11 cellular contexts compared by ENCODE assay signal in the genomic region with DNA sequence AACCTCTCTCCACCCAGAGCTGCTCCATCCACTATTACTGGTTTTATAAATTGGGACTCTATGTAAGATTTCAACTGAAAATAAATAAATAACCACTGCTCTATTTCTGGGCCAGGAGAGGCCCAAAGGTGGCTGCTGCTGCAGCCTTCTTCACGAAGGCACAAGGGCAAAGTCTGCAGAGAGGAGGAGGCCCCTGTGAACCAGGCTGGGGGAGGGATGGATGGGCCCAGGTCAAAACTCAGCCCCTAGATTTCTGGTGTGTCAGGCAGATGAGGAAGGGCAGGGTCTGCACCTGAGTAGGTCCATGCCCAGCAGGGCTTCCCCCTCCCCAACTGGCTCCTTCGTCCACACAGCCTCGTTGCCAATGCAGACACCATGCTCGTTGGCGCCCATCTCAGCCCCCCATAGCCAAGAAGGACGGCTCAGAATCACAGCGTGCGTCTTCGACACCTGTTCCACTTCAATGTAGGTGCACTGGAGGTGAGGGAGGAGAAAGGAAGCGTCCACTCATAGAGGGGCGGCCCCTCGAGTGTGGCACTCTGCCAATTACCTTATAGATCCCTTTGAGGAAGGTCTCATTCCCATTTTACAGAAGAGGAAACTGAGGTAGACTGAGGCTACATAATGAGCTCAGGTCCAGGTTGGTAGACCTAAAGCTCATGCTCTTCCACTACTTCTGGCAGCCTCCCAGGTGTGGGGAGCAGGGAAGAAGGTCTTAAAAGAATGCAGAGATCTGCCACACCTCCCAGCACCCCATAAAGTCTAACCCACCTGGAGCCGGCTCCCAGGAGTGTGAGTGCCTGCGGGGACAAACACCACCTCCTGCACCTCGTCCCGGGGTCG. TPM values are rescaled to one million over a fixed set of nuclear protein-coding genes. Genes with fewer than 3 reads are reported as not detected.
DNase-seq lines count a peak whose midpoint lies in the region; ATAC-seq and TF ChIP-seq lines count a peak whose summit lies in the region.
"Had no signal": no experiment of that assay in that cellular context is flagged by ENCODE, and none has a peak within 500 bp of the region (broad histone marks: within the 10 kb centered on the region; RNA-seq: fewer than 3 reads in every experiment).

No MANE protein-coding gene starts in this region.

- peaks cover 31% of the 10 kb centered on the region for H3K36me3 Mint-ChIP-seq in activated T-cell treated with anti-CD3 and anti-CD28 coated beads, Interleukin-2, amount 50 U/mL, for 24 hours (ENCODE audit: low read depth)
- no peaks in the 10 kb centered on the region for H3K36me3 Mint-ChIP-seq in activated naive CD8-positive, alpha-beta T cell treated with anti-CD3 and anti-CD28 coated beads, Interleukin-2, amount 50 U/mL, for 24 hours (ENCODE audit: low read depth)

- H3K4me1 Mint-ChIP-seq in activated T-cell treated with anti-CD3 and anti-CD28 coated beads, Interleukin-2, amount 50 U/mL, for 24 hours (ENCODE audit: low read depth): peaks cover 39% of the 10 kb centered on the region
- peaks cover 33% of the 10 kb centered on the region for H3K4me1 Mint-ChIP-seq in activated naive CD8-positive, alpha-beta T cell treated with anti-CD3 and anti-CD28 coated beads, Interleukin-2, amount 50 U/mL, for 24 hours

- H3K4me1 ChIP-seq in right lobe of liver (peaks cover 0 to 31% (median 11%) of the 10 kb centered on the region in 4 donors), tibial nerve (peaks cover 0 to 38% (median 7%) of the 10 kb centered on the region in 4 donors)

- no peak for TF ChIP-seq EP300 in tibial nerve (IDR thresholded peaks at IDR 0.05)

- H3K9me3 ChIP-seq in right lobe of liver (no peaks in the 10 kb centered on the region), tibial nerve (no peaks in the 10 kb centered on the region)

- peak overlapping the region; percentile 89 for H3K4me3 Mint-ChIP-seq in activated T-cell treated with anti-CD3 and anti-CD28 coated beads, Interleukin-2, amount 50 U/mL, for 24 hours
- H3K4me3 Mint-ChIP-seq in activated naive CD8-positive, alpha-beta T cell treated with anti-CD3 and anti-CD28 coated beads, Interleukin-2, amount 50 U/mL, for 24 hours: peak overlapping the region; percentile 93

- H3K4me3 ChIP-seq in right lobe of liver: peak overlapping the region; percentile 86 to 94 (median 92)
- peak overlapping the region; percentile 56 to 73 (median 70) for H3K4me3 ChIP-seq in tibial nerve

- no peak for TF ChIP-seq POLR2A in right lobe of liver (IDR thresholded peaks at IDR 0.05)
- no peak for TF ChIP-seq POLR2A in tibial nerve (IDR thresholded peaks at IDR 0.05)

- WGBS in right lobe of liver (ENCODE audit: insufficient coverage, low coverage, low lambda C conversion rate, missing lambda C conversion rate): 37% methylated on average over 7 of the region's 17 CpGs
- WGBS in tibial nerve, 2 donors: 39 to 69% methylated on average over 12 to 13 of the region's 17 CpGs

- H3K27me3 Mint-ChIP-seq in activated T-cell treated with anti-CD3 and anti-CD28 coated beads, Interleukin-2, amount 50 U/mL, for 24 hours: peaks cover 16% of the 10 kb centered on the region
- H3K27me3 Mint-ChIP-seq in activated naive CD8-positive, alpha-beta T cell treated with anti-CD3 and anti-CD28 coated beads, Interleukin-2, amount 50 U/mL, for 24 hours: peaks cover 10% of the 10 kb centered on the region

- intact Hi-C loops in right lobe of liver (cut with DNase I): loop anchor here (10.0 kb wide), 1 partner anchor 175 kb away; no protein-coding TSS in a partner anchor

- ATAC-seq in activated naive CD8-positive, alpha-beta T cell treated with anti-CD3 and anti-CD28 coated beads, Interleukin-2, amount 50 U/mL, for 24 hours: no peak
- ATAC-seq in right lobe of liver (no peak), GM19455 (IDR thresholded peaks at IDR 0.05; ENCODE audit: unreplicated experiment) (no peak)

- peak overlapping the region; percentile 93 for H3K27ac Mint-ChIP-seq in activated T-cell treated with anti-CD3 and anti-CD28 coated beads, Interleukin-2, amount 50 U/mL, for 24 hours
- no peak overlapping the region for H3K27ac Mint-ChIP-seq in activated naive CD8-positive, alpha-beta T cell treated with anti-CD3 and anti-CD28 coated beads, Interleukin-2, amount 50 U/mL, for 24 hours

- TF ChIP-seq CTCF in right lobe of liver (IDR thresholded peaks at IDR 0.05): no peak
- no peak for TF ChIP-seq CTCF in tibial nerve (IDR thresholded peaks at IDR 0.05)

- H3K27ac ChIP-seq in right lobe of liver (peak overlapping the region; percentile 52 to 92 (median 75)), tibial nerve (peak overlapping the region in 3 of 4 donors; percentile 42 to 81 (median 76))

- no peak for DNase-seq in activated T-cell treated with anti-CD3 and anti-CD28 coated beads, Interleukin-2, amount 50 U/mL, for 24 hours
- no peak for DNase-seq in activated T-cell treated with anti-CD3 and anti-CD28 coated beads, Interleukin-2, amount 50 U/mL, for 48 hours
- no peak for DNase-seq in activated naive CD8-positive, alpha-beta T cell treated with anti-CD3 and anti-CD28 coated beads, Interleukin-2, amount 50 U/mL, for 24 hours
- DNase-seq in right lobe of liver: no peak
- DNase-seq in tibial nerve (ENCODE audit: low spot score in 2 of 2): peak in 1 of 2 donors; percentile 22
- DNase-seq in stimulated activated CD4-positive, alpha-beta T cell treated with anti-CD3 and anti-CD28 coated beads, Interleukin-15, amount 100 ng/mL, for 24 hours: no peak
- DNase-seq in stimulated activated CD4-positive, alpha-beta T cell treated with anti-CD3 and anti-CD28 coated beads, Interleukin-4, amount 100 ng/mL, for 1 hour: no peak

- no peaks in the 10 kb centered on the region for H3K27me3 ChIP-seq in right lobe of liver
- H3K27me3 ChIP-seq in tibial nerve: peaks cover 0 to 3% of the 10 kb centered on the region in 2 donors

- H3K9me3 Mint-ChIP-seq in activated T-cell treated with anti-CD3 and anti-CD28 coated beads, Interleukin-2, amount 50 U/mL, for 24 hours: no peaks in the 10 kb centered on the region
- no peaks in the 10 kb centered on the region for H3K9me3 Mint-ChIP-seq in activated naive CD8-positive, alpha-beta T cell treated with anti-CD3 and anti-CD28 coated beads, Interleukin-2, amount 50 U/mL, for 24 hours

- peaks cover 0 to 9% (median 0%) of the 10 kb centered on the region in 4 donors for H3K36me3 ChIP-seq in right lobe of liver
- H3K36me3 ChIP-seq in tibial nerve: peaks cover 0 to 44% (median 0%) of the 10 kb centered on the region in 3 donors

RNA-seq across cellular contexts. Expression of gene SCRN2, which starts 1.0 kb away (rescaled TPM):
- total RNA-seq in right lobe of liver: 10 to 100 TPM; 18.1 to 25.7 (median 19.6) TPM
- 10 to 100 TPM; 49.8 to 68.6 (median 56.6) TPM for total RNA-seq in tibial nerve

RNA-seq across cellular contexts. Expression of gene LRRC46, which starts 8.7 kb away (rescaled TPM):
- under 1 TPM; 0.12 to 0.44 (median 0.35) TPM for total RNA-seq in right lobe of liver
- total RNA-seq in tibial nerve: under 1 TPM in 1 of 4 donors, not detected in 3; 0.60 TPM
- total RNA-seq: Daoy, lung microvascular endothelial cell, RPMI7951 had no signal

RNA-seq across cellular contexts. Expression of gene MRPL10, which starts 8.8 kb away (rescaled TPM):
- 10 to 100 TPM; 14.4 to 26.1 (median 16.3) TPM for total RNA-seq in right lobe of liver
- total RNA-seq in tibial nerve: 10 to 100 TPM; 23.4 to 33.4 (median 29.9) TPM

RNA-seq across cellular contexts. Expression of gene SP6, which starts 10.8 kb away (rescaled TPM):
- total RNA-seq in right lobe of liver: under 1 TPM in 3 of 6 experiments, not detected in 3; 0.09 to 0.12 (median 0.11) TPM
- total RNA-seq in tibial nerve: 1 to 10 TPM in 1 of 4 donors, under 1 TPM in 3; 0.30 to 1.3 (median 0.71) TPM
- total RNA-seq: RPMI7951 had no signal

RNA-seq across cellular contexts. Expression of gene OSBPL7, which starts 18.5 kb away (rescaled TPM):
- 1 to 10 TPM in 5 of 6 experiments, under 1 TPM in 1; 0.62 to 2.2 (median 1.4) TPM for total RNA-seq in right lobe of liver
- 10 to 100 TPM in 2 of 4 donors, 1 to 10 TPM in 2; 8.6 to 19.5 (median 11.2) TPM for total RNA-seq in tibial nerve
